20 cellular contexts compared by ENCODE assay signal in genomic region chr17:73613271-73613941, GRCh38. TPM values are rescaled to one million over a fixed set of nuclear protein-coding genes. Genes with fewer than 3 reads are reported as not detected.
DNase-seq lines count a peak whose midpoint lies in the region; TF ChIP-seq lines count a peak whose summit lies in the region.
"Had no signal": no experiment of that assay in that cellular context is flagged by ENCODE, and none has a peak within 500 bp of the region (broad histone marks: within the 10 kb centered on the region; RNA-seq: fewer than 3 reads in every experiment).

No MANE protein-coding gene starts in this region.

- DNase-seq in NCI-H2227 treated with DMSO at 0.1 percent for 48 hours (lab: John Stamatoyannopoulos, UW) (peak; percentile 43), breast epithelium (ENCODE audit: low spot score in 2 of 2) (no peak), iPS-NIHi7 (ENCODE audit: extremely low spot score) (peak; percentile 81), NAMALWA (ENCODE audit: low spot score) (no peak)
- DNase-seq in stimulated activated naive CD4-positive, alpha-beta T cell (lab: John Stamatoyannopoulos, UW): no peak
- no peak for DNase-seq in activated T-cell treated with anti-CD3 and anti-CD28 coated beads, Interleukin-2, amount 50 U/mL, for 24 hours
- DNase-seq: activated CD4-positive, alpha-beta memory T cell treated with anti-CD3 and anti-CD28 coated beads, Interleukin-2, amount 10 ng/mL, durations not matched to agents 7 days and 5 days; aorta; DMS53; dorsolateral prefrontal cortex; immature natural killer cell; KBM-7; mesenchymal stem cell; NCI-H1105 treated with DMSO at 0.1 percent for 48 hours; uterus had no signal

- H3K4me1 Mint-ChIP-seq in activated T-cell treated with anti-CD3 and anti-CD28 coated beads, Interleukin-2, amount 50 U/mL, for 24 hours (ENCODE audit: low read depth): peaks cover 3% of the 10 kb centered on the region
- H3K4me1 Mint-ChIP-seq: activated CD4-positive, alpha-beta memory T cell treated with anti-CD3 and anti-CD28 coated beads, Interleukin-2, amount 10 ng/mL, durations not matched to agents 7 days and 5 days; immature natural killer cell had no signal

- H3K4me1 ChIP-seq in breast epithelium: no peaks in the 10 kb centered on the region
- H3K4me1 ChIP-seq: parathyroid adenoma, uterus had no signal

- TF ChIP-seq CTCF in breast epithelium (IDR thresholded peaks at IDR 0.05): no peak

- TF ChIP-seq POLR2A in breast epithelium (IDR thresholded peaks at IDR 0.05): no peak

- no peak overlapping the region for H3K27ac Mint-ChIP-seq in activated T-cell treated with anti-CD3 and anti-CD28 coated beads, Interleukin-2, amount 50 U/mL, for 24 hours
- H3K27ac Mint-ChIP-seq: activated CD4-positive, alpha-beta memory T cell treated with anti-CD3 and anti-CD28 coated beads, Interleukin-2, amount 10 ng/mL, durations not matched to agents 7 days and 5 days; activated T-helper 2 cell treated with anti-CD3 and anti-CD28 coated beads, Interferon-gamma antibody, Interleukin-2, Interleukin-4, amounts not matched to agents 10 μg/mL and 5 μg/mL and 100 μg/mL, durations not matched to agents 14 hours and 24 hours and 36 hours; immature natural killer cell; stimulated activated naive CD8-positive, alpha-beta T cell treated with anti-CD3 and anti-CD28 coated beads, Interleukin-15, Interleukin-2, amounts not matched to agents 100 ng/mL and 50 ng/mL, for 24 hours had no signal

- H3K9me3 Mint-ChIP-seq in activated T-cell treated with anti-CD3 and anti-CD28 coated beads, Interleukin-2, amount 50 U/mL, for 24 hours: no peaks in the 10 kb centered on the region
- H3K9me3 Mint-ChIP-seq: activated CD4-positive, alpha-beta memory T cell treated with anti-CD3 and anti-CD28 coated beads, Interleukin-2, amount 10 ng/mL, durations not matched to agents 7 days and 5 days; activated T-helper 2 cell treated with anti-CD3 and anti-CD28 coated beads, Interferon-gamma antibody, Interleukin-2, Interleukin-4, amounts not matched to agents 10 μg/mL and 5 μg/mL and 100 μg/mL, durations not matched to agents 14 hours and 24 hours and 36 hours; stimulated activated naive CD8-positive, alpha-beta T cell treated with anti-CD3 and anti-CD28 coated beads, Interleukin-15, Interleukin-2, amounts not matched to agents 100 ng/mL and 50 ng/mL, for 24 hours had no signal

- H3K4me3 ChIP-seq in breast epithelium (no peak overlapping the region), skin epidermis (no peak overlapping the region)
- H3K4me3 ChIP-seq: dorsolateral prefrontal cortex, uterus had no signal

- H3K9me3 ChIP-seq in breast epithelium: no peaks in the 10 kb centered on the region
- H3K9me3 ChIP-seq: BE2C, uterus had no signal

- H3K36me3 ChIP-seq in breast epithelium: no peaks in the 10 kb centered on the region
- H3K36me3 ChIP-seq: BE2C, uterus had no signal

- no peaks in the 10 kb centered on the region for H3K27me3 ChIP-seq in breast epithelium
- H3K27me3 ChIP-seq: BE2C, uterus had no signal

- intact Hi-C loops in breast epithelium (cut with DNase I; ENCODE audit: low total_unique reads): no loop called here

- H3K4me3 Mint-ChIP-seq in activated T-cell treated with anti-CD3 and anti-CD28 coated beads, Interleukin-2, amount 50 U/mL, for 24 hours: no peak overlapping the region
- H3K4me3 Mint-ChIP-seq: activated CD4-positive, alpha-beta memory T cell treated with anti-CD3 and anti-CD28 coated beads, Interleukin-2, amount 10 ng/mL, durations not matched to agents 7 days and 5 days; immature natural killer cell; stimulated activated naive CD8-positive, alpha-beta T cell treated with anti-CD3 and anti-CD28 coated beads, Interleukin-15, Interleukin-2, amounts not matched to agents 100 ng/mL and 50 ng/mL, for 24 hours had no signal

- no peaks in the 10 kb centered on the region for H3K27me3 Mint-ChIP-seq in activated T-cell treated with anti-CD3 and anti-CD28 coated beads, Interleukin-2, amount 50 U/mL, for 24 hours
- H3K27me3 Mint-ChIP-seq: stimulated activated naive CD8-positive, alpha-beta T cell treated with anti-CD3 and anti-CD28 coated beads, Interleukin-15, Interleukin-2, amounts not matched to agents 100 ng/mL and 50 ng/mL, for 24 hours had no signal

- H3K27ac ChIP-seq in breast epithelium: peak overlapping the region; percentile 20 to 52
- peak overlapping the region in 11 of 21 experiments; percentile 1 to 65 (median 29) for H3K27ac ChIP-seq in skin epidermis
- H3K27ac ChIP-seq: dorsolateral prefrontal cortex, parathyroid adenoma, uterus had no signal

- H3K36me3 Mint-ChIP-seq in activated T-cell treated with anti-CD3 and anti-CD28 coated beads, Interleukin-2, amount 50 U/mL, for 24 hours (ENCODE audit: low read depth): no peaks in the 10 kb centered on the region
- H3K36me3 Mint-ChIP-seq: immature natural killer cell had no signal

RNA-seq across cellular contexts. Expression of gene SDK2, which starts 30.8 kb away (rescaled TPM):
- total RNA-seq in breast epithelium: 1 to 10 TPM in 2 of 3 donors, under 1 TPM in 1; 0.16 to 2.9 (median 2.6) TPM

Comparison
In these comparisons a context has a peak if more than half of its experiments do, and no peak if none do; other contexts are left out.
1. DNase-seq: peak in NCI-H2227 treated with DMSO at 0.1 percent for 48 hours (single experiment) and iPS-NIHi7 (single experiment); none in breast epithelium (0 of 2), NAMALWA (single experiment), stimulated activated naive CD4-positive, alpha-beta T cell (0 of 6) and activated T-cell treated with anti-CD3 and anti-CD28 coated beads, Interleukin-2, amount 50 U/mL, for 24 hours (single experiment).